Comparison of ENCODE assay signal across 8 cellular contexts in genomic region chr1:45755697-45756096, GRCh38.
"Had no signal": no experiment of that assay in that cellular context is flagged by ENCODE, and none has a peak within 500 bp of the region (broad histone marks: within the 10 kb centered on the region; RNA-seq: fewer than 3 reads in every experiment).

No MANE protein-coding gene starts in this region.

- FAIRE-seq: G401.6, GM12878, GM12891, GM12892, GM18507, GM19239 had no signal

- DNase-seq: GDM1, GF-D8 had no signal

- ATAC-seq: GM12878 had no signal

- H3K4me3 ChIP-seq: GM12878 had no signal
